ENCODE assay signal across 17 cellular contexts in the genomic region with DNA sequence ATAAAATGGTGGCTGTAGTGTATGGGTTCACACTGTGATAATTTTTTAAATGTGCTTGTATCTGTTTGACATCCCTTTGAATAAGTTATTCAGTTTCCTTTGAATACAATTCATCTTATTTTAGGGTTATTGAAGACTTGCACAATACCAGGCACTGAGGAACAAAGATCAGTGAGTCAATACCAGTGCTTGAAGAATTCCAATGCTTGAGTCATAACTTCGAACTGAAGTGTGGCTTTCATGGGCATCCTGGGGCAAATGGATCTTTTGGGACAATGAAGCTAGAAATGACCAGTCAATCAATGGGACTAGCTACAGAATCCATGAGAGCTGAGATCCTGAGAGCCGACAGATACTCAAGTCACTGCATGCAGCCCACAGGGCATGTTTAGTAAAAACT.
DNase-seq lines count a peak whose midpoint lies in the region; ATAC-seq, FAIRE-seq and TF ChIP-seq lines count a peak whose summit lies in the region.
"Had no signal": no experiment of that assay in that cellular context is flagged by ENCODE, and none has a peak within 500 bp of the region (broad histone marks: within the 10 kb centered on the region; RNA-seq: fewer than 3 reads in every experiment).

No MANE protein-coding gene starts in this region.

- no peaks in the 10 kb centered on the region for H3K4me1 ChIP-seq in PC-3 (ENCODE audit: insufficient read depth, low read length)
- H3K4me1 ChIP-seq in parathyroid adenoma = peaks cover 44% of the 10 kb centered on the region

- no peaks in the 10 kb centered on the region for H3K27me3 ChIP-seq in PC-3 (ENCODE audit: low read length)
- H3K27me3 ChIP-seq in parathyroid adenoma (ENCODE audit: control insufficient read depth, insufficient read depth, low read length) = no peaks in the 10 kb centered on the region
- H3K27me3 ChIP-seq: BE2C had no signal

- H2AFZ ChIP-seq in PC-3 (ENCODE audit: low read length) (no peak overlapping the region), parathyroid adenoma (peak overlapping the region; percentile 18)
- H2AFZ ChIP-seq: GM23338 had no signal

- no peak for TF ChIP-seq POLR2A in H54 (IDR thresholded peaks at IDR 0.05; ENCODE audit: low read depth, low read length)

- no peak for ATAC-seq in PC-3
- peak; percentile 55 for ATAC-seq in esophagus mucosa
- ATAC-seq in HG03442 (IDR thresholded peaks at IDR 0.05; ENCODE audit: unreplicated experiment) = no peak
- ATAC-seq: GM23338 had no signal

- POLR2A ChIA-PET in PC-3 (lab: Charles Lee; ENCODE audit: unreplicated experiment) = no interaction called here

- DNase-seq in ELR (ENCODE audit: low read depth) = peak; percentile 1
- DNase-seq in PC-3 = peak; percentile 41
- no peak for DNase-seq in DMS114 treated with DMSO at 0.1 percent for 48 hours (lab: John Stamatoyannopoulos, UW; ENCODE audit: unreplicated experiment)
- no peak for DNase-seq in H54 (ENCODE audit: insufficient read length, low spot score)
- DNase-seq: BE2C; CD4-positive, alpha-beta memory T cell; DMS79; MV-4-11; NCI-H1417 treated with DMSO at 0.1 percent for 48 hours; NCI-H1930; NCI-H748 treated with DMSO at 0.1 percent for 48 hours had no signal

- no TSS peak for BruUV-seq in PC-3 (replicated peaks; lab: Mats Ljungman, UMichigan)

- CTCF ChIA-PET in PC-3 (lab: Charles Lee) = no interaction called here

- H3K27ac ChIP-seq in PC-3 (ENCODE audit: low read length) (no peak overlapping the region), parathyroid adenoma (peak overlapping the region; percentile 82)
- H3K27ac ChIP-seq: SK-N-MC had no signal

- no peak overlapping the region for H3K4me2 ChIP-seq in PC-3 (ENCODE audit: low read length)
- peak overlapping the region; percentile 49 for H3K4me2 ChIP-seq in parathyroid adenoma (ENCODE audit: low read length)
- H3K4me2 ChIP-seq: GM23338 had no signal

- H3K4me3 ChIP-seq in PC-3 (ENCODE audit: low read length) = no peak overlapping the region
- H3K4me3 ChIP-seq in parathyroid adenoma (ENCODE audit: low read depth, low read length) = no peak overlapping the region
- H3K4me3 ChIP-seq: GM23338, SK-N-MC had no signal

- H3K9ac ChIP-seq in PC-3 (ENCODE audit: low read length) = no peak overlapping the region
- no peak overlapping the region for H3K9ac ChIP-seq in parathyroid adenoma

- FAIRE-seq in H54 (lab: Jason Lieb, UNC) = no peak
- FAIRE-seq: HTR-8/SVneo had no signal

- H3K36me3 ChIP-seq in PC-3 (ENCODE audit: low read depth, low read length) (no peaks in the 10 kb centered on the region), parathyroid adenoma (ENCODE audit: control insufficient read depth, insufficient read depth, low read length) (no peaks in the 10 kb centered on the region)
- H3K36me3 ChIP-seq: BE2C had no signal

- no peaks in the 10 kb centered on the region for H3K9me3 ChIP-seq in PC-3 (ENCODE audit: low read length)
- no peaks in the 10 kb centered on the region for H3K9me3 ChIP-seq in parathyroid adenoma (ENCODE audit: control insufficient read depth, low read length)
- H3K9me3 ChIP-seq: BE2C had no signal

- H3K79me2 ChIP-seq in PC-3 (ENCODE audit: low read length) (no peaks in the 10 kb centered on the region), parathyroid adenoma (no peaks in the 10 kb centered on the region)

- intact Hi-C loops in PC-3 (cut with micrococcal nuclease) = no loop called here

- no peaks in the 10 kb centered on the region for H3F3A ChIP-seq in PC-3 (ENCODE audit: low read length, unreplicated experiment)

- no peaks in the 10 kb centered on the region for H3K9me2 ChIP-seq in PC-3 (replicated peaks; ENCODE audit: low read length)

- no peaks in the 10 kb centered on the region for H4K20me1 ChIP-seq in PC-3 (ENCODE audit: low read length)

- TF ChIP-seq CTCF in PC-3 (conservative IDR thresholded peaks at IDR 0.05; ENCODE audit: low read depth, low read length) (no peak), parathyroid adenoma (IDR thresholded peaks at IDR 0.05) (no peak)

Comparison
In these comparisons a context has a peak if more than half of its experiments do, and no peak if none do; other contexts are left out.
1. DNase-seq: peak in ELR (single experiment) and PC-3 (single experiment); none in DMS114 treated with DMSO at 0.1 percent for 48 hours (single experiment) and H54 (single experiment).